ENCODE assay signal across 1 cellular context in the genomic region with DNA sequence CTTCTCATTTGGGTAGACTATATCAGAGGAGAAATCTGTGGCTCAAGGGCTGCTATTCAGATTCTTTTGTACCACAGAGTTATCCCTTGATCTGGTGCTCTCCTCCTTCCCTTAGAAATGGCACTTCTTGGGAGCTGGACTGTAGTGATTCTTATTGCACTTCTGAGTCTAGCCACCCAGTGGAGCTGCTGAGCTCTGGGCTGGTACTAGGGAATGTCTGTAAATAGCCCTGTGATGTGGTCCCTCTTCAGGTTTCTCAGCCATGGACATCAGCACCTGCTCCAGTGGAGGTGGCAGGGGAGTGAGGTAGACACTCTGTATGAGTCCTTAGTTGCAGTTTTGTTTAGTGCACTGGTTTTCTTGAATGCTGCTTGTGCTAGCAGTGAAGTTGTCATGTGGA.
TF ChIP-seq lines count a peak whose summit lies in the region.

No MANE protein-coding gene starts in this region.

TF ChIP-seq in GM23338, 12 proteins besides CTCF, POLR2A, EP300 and RAD21 (continued from another document):
- TF ChIP-seq, protein P1, sequence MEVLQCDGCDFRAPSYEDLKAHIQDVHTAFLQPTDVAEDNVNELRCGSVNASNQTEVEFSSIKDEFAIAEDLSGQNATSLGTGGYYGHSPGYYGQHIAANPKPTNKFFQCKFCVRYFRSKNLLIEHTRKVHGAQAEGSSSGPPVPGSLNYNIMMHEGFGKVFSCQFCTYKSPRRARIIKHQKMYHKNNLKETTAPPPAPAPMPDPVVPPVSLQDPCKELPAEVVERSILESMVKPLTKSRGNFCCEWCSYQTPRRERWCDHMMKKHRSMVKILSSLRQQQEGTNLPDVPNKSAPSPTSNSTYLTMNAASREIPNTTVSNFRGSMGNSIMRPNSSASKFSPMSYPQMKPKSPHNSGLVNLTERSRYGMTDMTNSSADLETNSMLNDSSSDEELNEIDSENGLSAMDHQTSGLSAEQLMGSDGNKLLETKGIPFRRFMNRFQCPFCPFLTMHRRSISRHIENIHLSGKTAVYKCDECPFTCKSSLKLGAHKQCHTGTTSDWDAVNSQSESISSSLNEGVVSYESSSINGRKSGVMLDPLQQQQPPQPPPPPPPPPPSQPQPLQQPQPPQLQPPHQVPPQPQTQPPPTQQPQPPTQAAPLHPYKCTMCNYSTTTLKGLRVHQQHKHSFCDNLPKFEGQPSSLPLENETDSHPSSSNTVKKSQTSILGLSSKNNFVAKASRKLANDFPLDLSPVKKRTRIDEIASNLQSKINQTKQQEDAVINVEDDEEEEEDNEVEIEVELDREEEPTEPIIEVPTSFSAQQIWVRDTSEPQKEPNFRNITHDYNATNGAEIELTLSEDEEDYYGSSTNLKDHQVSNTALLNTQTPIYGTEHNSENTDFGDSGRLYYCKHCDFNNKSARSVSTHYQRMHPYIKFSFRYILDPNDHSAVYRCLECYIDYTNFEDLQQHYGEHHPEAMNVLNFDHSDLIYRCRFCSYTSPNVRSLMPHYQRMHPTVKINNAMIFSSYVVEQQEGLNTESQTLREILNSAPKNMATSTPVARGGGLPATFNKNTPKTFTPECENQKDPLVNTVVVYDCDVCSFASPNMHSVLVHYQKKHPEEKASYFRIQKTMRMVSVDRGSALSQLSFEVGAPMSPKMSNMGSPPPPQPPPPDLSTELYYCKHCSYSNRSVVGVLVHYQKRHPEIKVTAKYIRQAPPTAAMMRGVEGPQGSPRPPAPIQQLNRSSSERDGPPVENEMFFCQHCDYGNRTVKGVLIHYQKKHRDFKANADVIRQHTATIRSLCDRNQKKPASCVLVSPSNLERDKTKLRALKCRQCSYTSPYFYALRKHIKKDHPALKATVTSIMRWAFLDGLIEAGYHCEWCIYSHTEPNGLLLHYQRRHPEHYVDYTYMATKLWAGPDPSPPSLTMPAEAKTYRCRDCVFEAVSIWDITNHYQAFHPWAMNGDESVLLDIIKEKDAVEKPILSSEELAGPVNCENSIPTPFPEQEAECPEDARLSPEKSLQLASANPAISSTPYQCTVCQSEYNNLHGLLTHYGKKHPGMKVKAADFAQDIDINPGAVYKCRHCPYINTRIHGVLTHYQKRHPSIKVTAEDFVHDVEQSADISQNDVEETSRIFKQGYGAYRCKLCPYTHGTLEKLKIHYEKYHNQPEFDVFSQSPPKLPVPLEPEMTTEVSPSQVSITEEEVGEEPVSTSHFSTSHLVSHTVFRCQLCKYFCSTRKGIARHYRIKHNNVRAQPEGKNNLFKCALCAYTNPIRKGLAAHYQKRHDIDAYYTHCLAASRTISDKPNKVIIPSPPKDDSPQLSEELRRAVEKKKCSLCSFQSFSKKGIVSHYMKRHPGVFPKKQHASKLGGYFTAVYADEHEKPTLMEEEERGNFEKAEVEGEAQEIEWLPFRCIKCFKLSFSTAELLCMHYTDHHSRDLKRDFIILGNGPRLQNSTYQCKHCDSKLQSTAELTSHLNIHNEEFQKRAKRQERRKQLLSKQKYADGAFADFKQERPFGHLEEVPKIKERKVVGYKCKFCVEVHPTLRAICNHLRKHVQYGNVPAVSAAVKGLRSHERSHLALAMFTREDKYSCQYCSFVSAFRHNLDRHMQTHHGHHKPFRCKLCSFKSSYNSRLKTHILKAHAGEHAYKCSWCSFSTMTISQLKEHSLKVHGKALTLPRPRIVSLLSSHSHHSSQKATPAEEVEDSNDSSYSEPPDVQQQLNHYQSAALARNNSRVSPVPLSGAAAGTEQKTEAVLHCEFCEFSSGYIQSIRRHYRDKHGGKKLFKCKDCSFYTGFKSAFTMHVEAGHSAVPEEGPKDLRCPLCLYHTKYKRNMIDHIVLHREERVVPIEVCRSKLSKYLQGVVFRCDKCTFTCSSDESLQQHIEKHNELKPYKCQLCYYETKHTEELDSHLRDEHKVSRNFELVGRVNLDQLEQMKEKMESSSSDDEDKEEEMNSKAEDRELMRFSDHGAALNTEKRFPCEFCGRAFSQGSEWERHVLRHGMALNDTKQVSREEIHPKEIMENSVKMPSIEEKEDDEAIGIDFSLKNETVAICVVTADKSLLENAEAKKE (CRISPR knock-in tag; IDR thresholded peaks at IDR 0.05) = peak; percentile 47; the same call in 1 of the 2 replicates
- no peak for TF ChIP-seq ZNF114 (CRISPR knock-in tag; IDR thresholded peaks at IDR 0.05)
